In the genomic region with DNA sequence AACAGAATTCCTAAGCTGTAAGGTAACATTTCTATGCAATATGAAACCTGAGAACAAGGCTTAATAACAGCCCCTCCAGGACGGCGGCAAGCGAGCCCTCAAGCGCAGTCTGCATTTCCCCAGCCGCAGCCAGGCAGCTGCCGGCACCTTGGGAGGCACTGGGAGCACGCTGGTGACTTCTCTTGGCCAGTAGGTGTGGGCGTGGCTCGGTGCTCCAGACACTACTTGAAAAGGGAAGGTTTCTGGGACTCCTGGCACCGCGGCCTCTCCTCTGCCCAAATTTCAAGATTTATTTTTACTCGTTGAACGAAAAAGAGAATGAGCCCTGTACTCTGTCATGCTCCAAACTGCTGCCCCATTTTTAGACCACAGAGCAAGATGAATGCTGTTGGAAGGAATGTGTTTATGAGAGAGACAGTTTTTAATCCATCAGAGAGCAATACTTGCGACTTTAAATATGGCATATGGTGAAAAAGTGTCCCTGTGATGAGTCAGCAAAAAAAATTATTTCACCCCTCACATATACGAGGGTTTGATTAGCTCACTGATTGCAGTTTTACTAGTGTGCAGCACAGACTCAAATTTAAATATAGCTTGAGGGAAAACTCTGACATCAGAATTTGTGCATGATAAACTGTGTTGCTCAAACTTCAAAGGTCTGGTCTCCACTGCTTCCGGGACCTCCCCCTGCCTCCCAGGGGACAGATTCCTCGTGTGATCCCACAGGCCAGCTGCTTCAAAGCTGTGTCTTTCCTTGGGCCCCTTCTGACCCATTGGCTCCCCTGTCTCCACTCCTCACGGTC, we compare ENCODE assay signal across 7 cellular contexts.
DNase-seq lines count a peak whose midpoint lies in the region; ATAC-seq and TF ChIP-seq lines count a peak whose summit lies in the region.

No MANE protein-coding gene starts in this region.

- peak overlapping the region in 3 of 5 experiments; percentile 53 to 84 (median 54) for H3K27ac Mint-ChIP-seq in brain

- no peaks in the 10 kb centered on the region for H3K36me3 ChIP-seq in HUES48 (ENCODE audit: control insufficient read depth, insufficient read depth, low read length)
- H3K36me3 ChIP-seq in thoracic aorta, result no peaks in the 10 kb centered on the region

- no peaks in the 10 kb centered on the region for H3K9me3 ChIP-seq in HUES48 (ENCODE audit: control insufficient read depth, insufficient read depth, low read length)
- H3K9me3 ChIP-seq in thoracic aorta, result no peaks in the 10 kb centered on the region

- peaks cover 7 to 41% (median 34%) of the 10 kb centered on the region in 5 experiments for H3K9me3 Mint-ChIP-seq in brain

- no peak overlapping the region for H3K9ac ChIP-seq in HUES48 (ENCODE audit: low read depth, low read length)

- H3K27ac ChIP-seq in HUES48 (ENCODE audit: low read depth, low read length) (peak overlapping the region; percentile 23), thoracic aorta (peak overlapping the region; percentile 98 to 99)

- H3K4me1 Mint-ChIP-seq in brain, result peaks cover 29% of the 10 kb centered on the region

- H3K27me3 ChIP-seq in HUES48 (ENCODE audit: control insufficient read depth, insufficient read depth, low read length), result no peaks in the 10 kb centered on the region
- H3K27me3 ChIP-seq in thoracic aorta (replicated peaks; ENCODE audit: insufficient read depth), result no peaks in the 10 kb centered on the region

- no peak overlapping the region; the same call in 1 of the 2 replicates for H3K4me3 ChIP-seq in HUES48 (ENCODE audit: low read depth, low read length)
- H3K4me3 ChIP-seq in thoracic aorta, result peak overlapping the region; percentile 60

- peak; percentile 71 for ATAC-seq in thoracic aorta (ENCODE audit: insufficient number of reproducible peaks, low FRiP score, low read depth)
- no peak for ATAC-seq in GM21717 (IDR thresholded peaks at IDR 0.05; ENCODE audit: unreplicated experiment)
- ATAC-seq in HG02884 (IDR thresholded peaks at IDR 0.05; ENCODE audit: unreplicated experiment), result no peak

- TF ChIP-seq CTCF in brain (conservative IDR thresholded peaks at IDR 0.05), result no peak
- no peak for TF ChIP-seq CTCF in thoracic aorta (IDR thresholded peaks at IDR 0.05)

- H3K36me3 Mint-ChIP-seq in brain, result peaks cover 66% of the 10 kb centered on the region

- DNase-seq in kidney tubule cell (ENCODE audit: low spot score) (peak; percentile 50), thoracic aorta (ENCODE audit: low spot score) (peak; percentile 51), NOMO-1 treated with dmso at 0.1 percent for 144 hours (lab: John Stamatoyannopoulos, UW; ENCODE audit: unreplicated experiment) (no peak)

- H3K27me3 Mint-ChIP-seq in brain, result no peaks in the 10 kb centered on the region

- H3K4me3 Mint-ChIP-seq in brain, result peak overlapping the region in 3 of 5 experiments; percentile 1 to 10 (median 4)

- H3K4me1 ChIP-seq in HUES48 (ENCODE audit: control insufficient read depth, insufficient read depth, low read length), result peaks cover 32% of the 10 kb centered on the region
- peaks cover 27 to 72% of the 10 kb centered on the region in 2 donors for H3K4me1 ChIP-seq in thoracic aorta (ENCODE audit: control insufficient read depth in 1 of 2, low read depth in 2 of 2)
